ENCODE assay signal across 8 cellular contexts in genomic region chr13:42574011-42574410, GRCh38. TPM values are rescaled to one million over a fixed set of nuclear protein-coding genes. Genes with fewer than 3 reads are reported as not detected.
DNase-seq lines count a peak whose midpoint lies in the region; ATAC-seq and TF ChIP-seq lines count a peak whose summit lies in the region.

Gene TNFSF11, plus strand, starts transcription at chr13:42574152. Its CDS starts 152 bp downstream, at chr13:42574304.

- no peaks in the 10 kb centered on the region for H3K4me1 Mint-ChIP-seq in MCF 10A (ENCODE audit: insufficient read depth, unreplicated experiment)
- peaks cover 7% of the 10 kb centered on the region for H3K4me1 Mint-ChIP-seq in mesothelial cell of epicardium

- H3K27me3 Mint-ChIP-seq in MCF 10A (ENCODE audit: insufficient read depth, unreplicated experiment) (no peaks in the 10 kb centered on the region), mesothelial cell of epicardium (ENCODE audit: low read depth) (peaks cover 49% of the 10 kb centered on the region)

- no TSS peak for BruUV-seq in MCF 10A (replicated peaks; lab: Mats Ljungman, UMichigan)

- POLR2A ChIA-PET in MCF 10A (lab: Yijun Ruan, JAX) = no interaction called here

- CTCF ChIA-PET in MCF 10A (lab: Yijun Ruan, JAX) = no interaction called here

- in situ Hi-C loops in astrocyte of the spinal cord (cut with HindIII; ENCODE audit: low sequenced_read_pairs) = no loop called here

- H3K27ac Mint-ChIP-seq in MCF 10A (ENCODE audit: low read depth, unreplicated experiment) = no peak within 1 kb of the TSS
- no peak within 1 kb of the TSS for H3K27ac Mint-ChIP-seq in mesothelial cell of epicardium

- no peaks in the 10 kb centered on the region for H3K36me3 Mint-ChIP-seq in MCF 10A (ENCODE audit: insufficient read depth, unreplicated experiment)
- peaks cover 5% of the 10 kb centered on the region for H3K36me3 Mint-ChIP-seq in mesothelial cell of epicardium

- H3K27ac ChIP-seq in breast epithelium = no peak within 1 kb of the TSS

- intact Hi-C loops in breast epithelium (cut with DNase I; ENCODE audit: low total_unique reads) (no loop called here), MCF 10A (cut with micrococcal nuclease) (no loop called here)

- H3K4me1 ChIP-seq in breast epithelium = no peaks in the 10 kb centered on the region

- TF ChIP-seq CTCF in breast epithelium (IDR thresholded peaks at IDR 0.05) (no peak), MCF 10A (IDR thresholded peaks at IDR 0.05; ENCODE audit: unreplicated experiment) (no peak), astrocyte of the spinal cord (IDR thresholded peaks at IDR 0.05; ENCODE audit: low read depth, low read length) (no peak), mesothelial cell of epicardium (IDR thresholded peaks at IDR 0.05; ENCODE audit: unreplicated experiment) (no peak)

- TF ChIP-seq POLR2A in breast epithelium (IDR thresholded peaks at IDR 0.05) = no peak

- H3K36me3 ChIP-seq in breast epithelium = no peaks in the 10 kb centered on the region

- DNase-seq in breast epithelium (ENCODE audit: low spot score in 2 of 2) (no peak), MCF 10A (ENCODE audit: unreplicated experiment) (no peak), astrocyte of the spinal cord (ENCODE audit: low read depth, low spot score) (no peak), mesothelial cell of epicardium (ENCODE audit: low spot score in 2 of 2, unreplicated experiment in 2 of 2) (no peak), mucosa of gallbladder (ENCODE audit: low spot score) (no peak), NCI-H1105 treated with DMSO at 0.1 percent for 48 hours (lab: John Stamatoyannopoulos, UW) (no peak), mesenteric fat pad (ENCODE audit: low spot score) (no peak)

- H3K4me3 Mint-ChIP-seq in MCF 10A (ENCODE audit: unreplicated experiment) = no peak within 1 kb of the TSS
- peak within 1 kb of the TSS; percentile 58 for H3K4me3 Mint-ChIP-seq in mesothelial cell of epicardium

- peak; percentile 25 for ATAC-seq in HG03457 (IDR thresholded peaks at IDR 0.05; ENCODE audit: unreplicated experiment)

- H3K9me3 ChIP-seq in breast epithelium = peaks cover 0 to 5% of the 10 kb centered on the region in 2 donors

- H3K4me3 ChIP-seq in breast epithelium (peak within 1 kb of the TSS; percentile 27 to 63 (median 49)), astrocyte of the spinal cord (ENCODE audit: low read depth, low read length) (peak within 1 kb of the TSS; percentile 53)

- peaks cover 16% of the 10 kb centered on the region for H3K9me3 Mint-ChIP-seq in MCF 10A (ENCODE audit: unreplicated experiment)
- H3K9me3 Mint-ChIP-seq in mesothelial cell of epicardium = peaks cover 23% of the 10 kb centered on the region

- H3K27me3 ChIP-seq in breast epithelium = peaks cover 0 to 31% of the 10 kb centered on the region in 2 donors

RNA-seq across cellular contexts. Expression of gene TNFSF11, which starts in this region (rescaled TPM):
- total RNA-seq in breast epithelium (1 to 10 TPM in 1 of 3 donors, under 1 TPM in 1, not detected in 1; 0.98 to 1.9 TPM), MCF 10A (2022) (not detected in 2 replicates), mesothelial cell of epicardium (0.20 TPM in 1 of 3 replicates, not detected in the others), mucosa of gallbladder (0.95 TPM), mesenteric fat pad (not detected)
